In genomic region chr1:245168090-245168489, GRCh38 we compare ENCODE assay signal across 16 cellular contexts. TPM values are rescaled to one million over a fixed set of nuclear protein-coding genes. Genes with fewer than 3 reads are reported as not detected.
A peak's percentile ranks its signal among the peaks of the same experiment; 100 is the strongest.
DNase-seq lines count a peak whose midpoint lies in the region; ATAC-seq and TF ChIP-seq lines count a peak whose summit lies in the region.
"Had no signal": no experiment of that assay in that cellular context is flagged by ENCODE, and none has a peak within 500 bp of the region (broad histone marks: within the 10 kb centered on the region; RNA-seq: fewer than 3 reads in every experiment).

No MANE protein-coding gene starts in this region.

- H3K27ac Mint-ChIP-seq in GM23338, result no peak overlapping the region
- H3K27ac Mint-ChIP-seq: activated CD4-positive, alpha-beta memory T cell treated with anti-CD3 and anti-CD28 coated beads, Interleukin-2, amount 10 ng/mL, durations not matched to agents 7 days and 5 days; activated T-helper 17 cell treated with anti-CD3 and anti-CD28 coated beads, Interleukin-2, amount 50 U/mL, for 72 hours; memory B cell had no signal

- H3K4me1 Mint-ChIP-seq in GM23338, result peaks cover 18% of the 10 kb centered on the region
- H3K4me1 Mint-ChIP-seq: activated CD4-positive, alpha-beta memory T cell treated with anti-CD3 and anti-CD28 coated beads, Interleukin-2, amount 10 ng/mL, durations not matched to agents 7 days and 5 days; activated T-helper 17 cell treated with anti-CD3 and anti-CD28 coated beads, Interleukin-2, amount 50 U/mL, for 72 hours had no signal

- H3K36me3 ChIP-seq in GM23338 (ENCODE audit: insufficient read depth) (no peaks in the 10 kb centered on the region), cardiac muscle cell (peaks cover 34% of the 10 kb centered on the region), osteoblast (ENCODE audit: insufficient read depth, low read length) (no peaks in the 10 kb centered on the region)
- H3K36me3 ChIP-seq: ascending aorta had no signal

- H3K27me3 ChIP-seq in GM23338 (ENCODE audit: insufficient read depth) (no peaks in the 10 kb centered on the region), cardiac muscle cell (no peaks in the 10 kb centered on the region), osteoblast (ENCODE audit: insufficient read depth, low read length) (no peaks in the 10 kb centered on the region)
- H3K27me3 ChIP-seq: ascending aorta had no signal

- H3K36me3 Mint-ChIP-seq in GM23338 (ENCODE audit: low read depth), result no peaks in the 10 kb centered on the region

- H3K4me2 ChIP-seq in GM23338 (no peak overlapping the region), osteoblast (ENCODE audit: insufficient read depth, low read length) (no peak overlapping the region)

- H3K79me2 ChIP-seq in GM23338 (replicated peaks; ENCODE audit: insufficient read depth), result no peaks in the 10 kb centered on the region
- no peaks in the 10 kb centered on the region for H3K79me2 ChIP-seq in osteoblast (ENCODE audit: insufficient read depth, low read length)

- no peaks in the 10 kb centered on the region for H3K9me2 ChIP-seq in GM23338 (ENCODE audit: insufficient read depth)

- H3F3A ChIP-seq in GM23338 (replicated peaks; ENCODE audit: low read depth), result no peaks in the 10 kb centered on the region

- H3K4me1 ChIP-seq in GM23338 (ENCODE audit: insufficient read depth) (peaks cover 15% of the 10 kb centered on the region), cardiac muscle cell (ENCODE audit: low read depth) (peaks cover 31% of the 10 kb centered on the region), osteoblast (ENCODE audit: insufficient read depth, low read length) (peaks cover 4% of the 10 kb centered on the region)
- H3K4me1 ChIP-seq: ascending aorta had no signal

- H3K4me3 ChIP-seq in GM23338 (no peak overlapping the region), cardiac muscle cell (no peak overlapping the region), osteoblast (ENCODE audit: insufficient read depth, low read length) (peak overlapping the region; percentile 25)
- H3K4me3 ChIP-seq: ascending aorta had no signal

- H2AFZ ChIP-seq in GM23338 (0 out of 2 replicates have a peak overlapping the region, but pooled peaks have one; percentile 2), osteoblast (ENCODE audit: low read length) (peak overlapping the region; percentile 13)

- peaks cover 2% of the 10 kb centered on the region for H3K27me3 Mint-ChIP-seq in GM23338 (ENCODE audit: insufficient read depth, low read depth, poor library complexity)

- H3K27ac ChIP-seq in GM23338 (ENCODE audit: low read depth), result no peak overlapping the region
- peak overlapping the region; percentile 49 for H3K27ac ChIP-seq in cardiac muscle cell
- no peak overlapping the region for H3K27ac ChIP-seq in osteoblast (ENCODE audit: low read depth, low read length)
- H3K27ac ChIP-seq: ascending aorta had no signal

- no peak for TF ChIP-seq CTCF in GM23338 (conservative IDR thresholded peaks at IDR 0.05; ENCODE audit: low read depth in 2 of 2)
- TF ChIP-seq CTCF in cardiac muscle cell (IDR thresholded peaks at IDR 0.05; ENCODE audit: low read depth, low read length), result no peak
- TF ChIP-seq CTCF in osteoblast (IDR thresholded peaks at IDR 0.05; ENCODE audit: extremely low read depth, low read depth, low read length), result no peak

- H3K9me3 ChIP-seq in cardiac muscle cell (ENCODE audit: low read depth) (no peaks in the 10 kb centered on the region), osteoblast (ENCODE audit: low read depth, low read length) (no peaks in the 10 kb centered on the region)
- H3K9me3 ChIP-seq: ascending aorta had no signal

- H4K20me1 ChIP-seq in GM23338 (replicated peaks; ENCODE audit: insufficient read depth) (no peaks in the 10 kb centered on the region), osteoblast (ENCODE audit: insufficient read depth, low read length) (no peaks in the 10 kb centered on the region)

- DNase-seq in GM23338 (ENCODE audit: low spot score), result no peak
- DNase-seq in RPMI7951 (ENCODE audit: low read depth), result peak; percentile 64
- DNase-seq in cardiac muscle cell (ENCODE audit: low read depth in 1 of 2, low spot score in 1 of 2), result no peak
- DNase-seq in osteoblast (ENCODE audit: insufficient read length, low spot score, missing footprints), result no peak
- DNase-seq in inferior parietal cortex (ENCODE audit: extremely low spot score), result no peak
- no peak for DNase-seq in NCI-H2029 (lab: John Stamatoyannopoulos, UW)
- DNase-seq in superior temporal gyrus (ENCODE audit: extremely low spot score), result no peak
- no peak for DNase-seq in activated CD4-positive, alpha-beta T cell treated with anti-CD3 and anti-CD28 coated beads for 4 hours
- DNase-seq: activated CD4-positive, alpha-beta memory T cell treated with anti-CD3 and anti-CD28 coated beads, Interleukin-2, amount 10 ng/mL, durations not matched to agents 7 days and 5 days; NCI-H1930; NCI-H526; occipital lobe had no signal

- ATAC-seq in GM23338, result no peak
- ATAC-seq: activated T-helper 17 cell treated with anti-CD3 and anti-CD28 coated beads, Interleukin-2, amount 50 U/mL, for 72 hours; HCT116 had no signal

- H3K4me3 Mint-ChIP-seq in GM23338, result no peak overlapping the region
- H3K4me3 Mint-ChIP-seq: activated CD4-positive, alpha-beta memory T cell treated with anti-CD3 and anti-CD28 coated beads, Interleukin-2, amount 10 ng/mL, durations not matched to agents 7 days and 5 days; activated T-helper 17 cell treated with anti-CD3 and anti-CD28 coated beads, Interleukin-2, amount 50 U/mL, for 72 hours; memory B cell had no signal

- peaks cover 4% of the 10 kb centered on the region; the same call in 1 of the 3 replicates for H3K9me3 Mint-ChIP-seq in GM23338
- H3K9me3 Mint-ChIP-seq: activated CD4-positive, alpha-beta memory T cell treated with anti-CD3 and anti-CD28 coated beads, Interleukin-2, amount 10 ng/mL, durations not matched to agents 7 days and 5 days; activated T-helper 17 cell treated with anti-CD3 and anti-CD28 coated beads, Interleukin-2, amount 50 U/mL, for 72 hours had no signal

TF ChIP-seq in GM23338, 12 proteins besides CTCF, POLR2A, EP300 and RAD21 (continues in another document):
- no peak for TF ChIP-seq ETS1 (IDR thresholded peaks at IDR 0.05)
- TF ChIP-seq EZH2 (IDR thresholded peaks at IDR 0.05; ENCODE audit: low read depth, unreplicated experiment), result no peak
- TF ChIP-seq ZNF331 (CRISPR knock-in tag; IDR thresholded peaks at IDR 0.05; ENCODE audit: low read depth), result no peak
- TF ChIP-seq EZH2phosphoT487 (IDR thresholded peaks at IDR 0.05; ENCODE audit: unreplicated experiment), result no peak

RNA-seq across cellular contexts. Expression of gene KIF26B, which starts 13.3 kb away (rescaled TPM):
- 0.19 and 0.76 TPM in 2 replicates for total RNA-seq in GM23338 (2014; rRNA removed; shearing (Covaris generic))
- 0.03 and 0.28 TPM in 2 replicates for polyA plus RNA-seq in GM23338 (2016; fragmentation: Nextera tagmentation; extraction: Ambion mirVana)
- 2.3 and 2.9 TPM in 2 replicates for total RNA-seq in RPMI7951 (2014; rRNA removed; shearing (Covaris generic))
- total RNA-seq in cardiac muscle cell, result 141 and 177 TPM in 2 replicates
- 58.9 and 60.7 TPM in 2 replicates for polyA plus RNA-seq in cardiac muscle cell
- total RNA-seq in osteoblast, result 22.1 and 28.6 TPM in 2 replicates
- total RNA-seq: activated CD4-positive, alpha-beta memory T cell treated with anti-CD3 and anti-CD28 coated beads, Interleukin-2, amount 10 ng/mL, durations not matched to agents 7 days and 5 days; activated T-helper 17 cell treated with anti-CD3 and anti-CD28 coated beads, Interleukin-2, amount 50 U/mL, for 72 hours; ascending aorta had no signal
